8 cellular contexts compared by ENCODE assay signal in the genomic region with DNA sequence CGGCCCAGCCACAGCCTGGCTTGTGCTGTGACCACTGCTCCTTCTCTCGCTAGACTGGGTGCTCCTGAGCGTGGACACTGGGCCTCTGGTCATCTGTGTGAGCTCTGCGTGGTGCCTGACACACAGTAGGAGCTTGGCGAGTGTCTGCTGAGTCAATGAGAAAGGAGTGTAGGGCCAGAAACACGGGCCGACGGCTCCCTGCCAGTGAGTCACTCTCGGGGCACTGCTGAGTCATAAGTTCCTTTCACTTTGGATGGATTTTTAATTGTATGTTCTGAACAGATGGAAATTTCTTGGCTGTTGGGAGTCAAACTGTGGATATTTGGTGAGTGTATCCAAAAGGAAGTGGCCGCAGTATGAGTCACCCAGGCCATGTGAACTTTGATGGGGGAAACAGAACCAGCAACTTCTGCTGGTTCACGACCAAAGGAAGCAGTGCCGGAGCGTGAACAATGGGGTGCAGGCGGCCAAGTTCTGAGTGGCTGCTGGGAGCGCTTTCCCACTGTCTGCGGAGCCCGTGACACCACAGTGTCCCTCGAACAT. TPM values are rescaled to one million over a fixed set of nuclear protein-coding genes. Genes with fewer than 3 reads are reported as not detected.
DNase-seq lines count a peak whose midpoint lies in the region; ATAC-seq, FAIRE-seq and TF ChIP-seq lines count a peak whose summit lies in the region.

No MANE protein-coding gene starts in this region.

- no peaks in the 10 kb centered on the region for H3K9me3 ChIP-seq in HepG2 (ENCODE audit: low read length)

- WGBS in HepG2 (ENCODE audit: low lambda C conversion rate): 52% methylated on average over 15 of the region's 18 CpGs

- TF ChIP-seq CTCF in chondrocyte (IDR thresholded peaks at IDR 0.05): no peak
- no peak for TF ChIP-seq CTCF in HepG2 (CRISPR knock-in tag; IDR thresholded peaks at IDR 0.05)

- H3K36me3 ChIP-seq in HepG2 (replicated peaks in 1 of 2; ENCODE audit: control insufficient read depth in 1 of 2, insufficient read depth in 2 of 2, low read length in 2 of 2): no peaks in the 10 kb centered on the region

- no peak overlapping the region for H3K4me2 ChIP-seq in HepG2 (ENCODE audit: low read depth, low read length)

- H3K27me3 ChIP-seq in HepG2 (ENCODE audit: control insufficient read depth in 1 of 2, insufficient read depth in 2 of 2, low read length in 2 of 2): no peaks in the 10 kb centered on the region

- CTCF ChIA-PET in HepG2 (lab: Yijun Ruan, JAX; ENCODE audit: low intra/inter-chr PET ratio, low total read pairs): no interaction called here

- no peak overlapping the region for H2AFZ ChIP-seq in HepG2 (ENCODE audit: low read length)

- FAIRE-seq in HepG2 (lab: Jason Lieb, UNC): peak; percentile 46

- DNase-seq in GOT3 (lab: John Stamatoyannopoulos, UW) (peak; percentile 60), chondrocyte (ENCODE audit: low spot score) (peak; percentile 86), HepG2 (ENCODE audit: low spot score) (peak; percentile 82), mesenteric fat pad (ENCODE audit: low spot score) (no peak)
- DNase-seq in T-helper 2 cell treated with Interferon-gamma antibody and Interleukin-4, amounts not matched to agents 5 μg/mL and 100 μg/mL, for 36 hours (ENCODE audit: low spot score): peak; percentile 56
- DNase-seq in stimulated activated CD4-positive, alpha-beta T cell treated with anti-CD3 and anti-CD28 coated beads, Interleukin-4, amount 100 ng/mL, for 24 hours: peak; percentile 60

- no peak for TF ChIP-seq POLR2A in HepG2 (IDR thresholded peaks at IDR 0.05; ENCODE audit: insufficient read depth in 1 of 2, low read depth in 2 of 2, low read length in 2 of 2)

- in situ Hi-C loops in HepG2 (cut with HindIII; ENCODE audit: extremely low pct_ligation_motif_present, low pct_unique_long_range_greater_than_20kb): no loop called here

- no peaks in the 10 kb centered on the region for H3K9me3 Mint-ChIP-seq in T-helper 2 cell treated with Interferon-gamma antibody and Interleukin-4, amounts not matched to agents 5 μg/mL and 100 μg/mL, for 36 hours
- H3K9me3 Mint-ChIP-seq in chondrocyte (ENCODE audit: low read depth): no peaks in the 10 kb centered on the region

- POLR2A ChIA-PET in HepG2 (lab: Yijun Ruan, JAX): interaction anchor here (0.9 to 2.2 kb wide), 3 partner anchors 19 to 106 kb away, joined by 3 to 10 read pairs (median 9); no protein-coding TSS in a partner anchor

- BruUV-seq in HepG2 (replicated peaks; lab: Mats Ljungman, UMichigan): no TSS peak

- H3K27me3 Mint-ChIP-seq in T-helper 2 cell treated with Interferon-gamma antibody and Interleukin-4, amounts not matched to agents 5 μg/mL and 100 μg/mL, for 36 hours (ENCODE audit: low read depth): no peaks in the 10 kb centered on the region
- no peaks in the 10 kb centered on the region for H3K27me3 Mint-ChIP-seq in chondrocyte (ENCODE audit: low read depth)

- no peak overlapping the region for H3K4me3 ChIP-seq in HepG2 (replicated peaks in 1 of 3; ENCODE audit: insufficient read depth in 1 of 3, low read depth in 2 of 3, low read length in 3 of 3)

- ATAC-seq in HepG2 (no peak), HG02588 (IDR thresholded peaks at IDR 0.05; ENCODE audit: unreplicated experiment) (no peak), HG02678 (IDR thresholded peaks at IDR 0.05; ENCODE audit: unreplicated experiment) (no peak)

- H4K20me1 ChIP-seq in HepG2 (ENCODE audit: insufficient read depth, low read length): no peaks in the 10 kb centered on the region

- no peak for TF ChIP-seq RAD21 in HepG2 (CRISPR knock-in tag; IDR thresholded peaks at IDR 0.05)

- intact Hi-C loops in HepG2 (cut with micrococcal nuclease; ENCODE audit: unreplicated experiment): loop anchor here (1.0 to 2.0 kb wide), 2 partner anchors 34 to 43 kb away; no protein-coding TSS in a partner anchor

- peaks cover 84% of the 10 kb centered on the region for H3K4me1 ChIP-seq in HepG2 (ENCODE audit: insufficient read depth, low read length)

- H3K27ac ChIP-seq in HepG2 (ENCODE audit: extremely low read length, insufficient read depth, low read length): peak overlapping the region; percentile 59

- TF ChIP-seq EP300 in HepG2 (IDR thresholded peaks at IDR 0.05; ENCODE audit: low read depth in 2 of 2, low read length in 2 of 2): peak in 1 of 2 experiments; percentile 20; a peak in 1 of 4 replicates
- no peak for TF ChIP-seq EP300 in HepG2 (CRISPR knock-in tag; IDR thresholded peaks at IDR 0.05; ENCODE audit: borderline replicate concordance)

- H3K79me2 ChIP-seq in HepG2 (ENCODE audit: insufficient read depth, low read length): no peaks in the 10 kb centered on the region

- peak overlapping the region; percentile 39; the same call in 1 of the 2 replicates for H3K9ac ChIP-seq in HepG2 (ENCODE audit: insufficient read depth, low read depth, low read length)

- H3K27ac Mint-ChIP-seq in T-helper 2 cell treated with Interferon-gamma antibody and Interleukin-4, amounts not matched to agents 5 μg/mL and 100 μg/mL, for 36 hours: peak overlapping the region; percentile 36
- H3K27ac Mint-ChIP-seq in chondrocyte (ENCODE audit: unreplicated experiment): peak overlapping the region; percentile 97

- peaks cover 6% of the 10 kb centered on the region for H3K4me1 Mint-ChIP-seq in T-helper 2 cell treated with Interferon-gamma antibody and Interleukin-4, amounts not matched to agents 5 μg/mL and 100 μg/mL, for 36 hours (ENCODE audit: low read depth)
- peaks cover 73% of the 10 kb centered on the region for H3K4me1 Mint-ChIP-seq in chondrocyte (ENCODE audit: low read depth)

- no peaks in the 10 kb centered on the region for H3K36me3 Mint-ChIP-seq in T-helper 2 cell treated with Interferon-gamma antibody and Interleukin-4, amounts not matched to agents 5 μg/mL and 100 μg/mL, for 36 hours (ENCODE audit: low read depth)
- no peaks in the 10 kb centered on the region for H3K36me3 Mint-ChIP-seq in chondrocyte (ENCODE audit: low read depth)

- peak overlapping the region; percentile 4 for H3K4me3 Mint-ChIP-seq in T-helper 2 cell treated with Interferon-gamma antibody and Interleukin-4, amounts not matched to agents 5 μg/mL and 100 μg/mL, for 36 hours
- H3K4me3 Mint-ChIP-seq in chondrocyte (ENCODE audit: unreplicated experiment): peak overlapping the region; percentile 56

TF ChIP-seq in HepG2, 621 proteins besides CTCF, POLR2A, EP300 and RAD21 (continues in another document):
- no peak for TF ChIP-seq ZFP90 (CRISPR knock-in tag; IDR thresholded peaks at IDR 0.05; ENCODE audit: borderline replicate concordance)
- TF ChIP-seq, protein P1, sequence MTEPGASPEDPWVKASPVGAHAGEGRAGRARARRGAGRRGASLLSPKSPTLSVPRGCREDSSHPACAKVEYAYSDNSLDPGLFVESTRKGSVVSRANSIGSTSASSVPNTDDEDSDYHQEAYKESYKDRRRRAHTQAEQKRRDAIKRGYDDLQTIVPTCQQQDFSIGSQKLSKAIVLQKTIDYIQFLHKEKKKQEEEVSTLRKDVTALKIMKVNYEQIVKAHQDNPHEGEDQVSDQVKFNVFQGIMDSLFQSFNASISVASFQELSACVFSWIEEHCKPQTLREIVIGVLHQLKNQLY (CRISPR knock-in tag; IDR thresholded peaks at IDR 0.05): 0 out of 2 replicates have a peak, but pooled peaks have one; percentile 36
- no peak for TF ChIP-seq ZNF766 (CRISPR knock-in tag; IDR thresholded peaks at IDR 0.05; ENCODE audit: borderline replicate concordance)
- no peak for TF ChIP-seq PTBP1 (IDR thresholded peaks at IDR 0.05; ENCODE audit: low read depth, low read length, poor library complexity, severe bottlenecking)
- peak; percentile 83; the same call in 1 of the 2 replicates for TF ChIP-seq JUNB (CRISPR knock-in tag; IDR thresholded peaks at IDR 0.05; ENCODE audit: borderline replicate concordance)
- TF ChIP-seq, protein P2, sequence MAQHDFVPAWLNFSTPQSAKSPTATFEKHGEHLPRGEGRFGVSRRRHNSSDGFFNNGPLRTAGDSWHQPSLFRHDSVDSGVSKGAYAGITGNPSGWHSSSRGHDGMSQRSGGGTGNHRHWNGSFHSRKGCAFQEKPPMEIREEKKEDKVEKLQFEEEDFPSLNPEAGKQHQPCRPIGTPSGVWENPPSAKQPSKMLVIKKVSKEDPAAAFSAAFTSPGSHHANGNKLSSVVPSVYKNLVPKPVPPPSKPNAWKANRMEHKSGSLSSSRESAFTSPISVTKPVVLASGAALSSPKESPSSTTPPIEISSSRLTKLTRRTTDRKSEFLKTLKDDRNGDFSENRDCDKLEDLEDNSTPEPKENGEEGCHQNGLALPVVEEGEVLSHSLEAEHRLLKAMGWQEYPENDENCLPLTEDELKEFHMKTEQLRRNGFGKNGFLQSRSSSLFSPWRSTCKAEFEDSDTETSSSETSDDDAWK (CRISPR knock-in tag; IDR thresholded peaks at IDR 0.05): no peak
- no peak for TF ChIP-seq ARID2 (CRISPR knock-in tag; IDR thresholded peaks at IDR 0.05; ENCODE audit: borderline replicate concordance)
- no peak for TF ChIP-seq ZNF570 (CRISPR knock-in tag; IDR thresholded peaks at IDR 0.05; ENCODE audit: borderline replicate concordance)
- no peak for TF ChIP-seq SKI (IDR thresholded peaks at IDR 0.05; ENCODE audit: partially characterized antibody)
- no peak for TF ChIP-seq SNAI1 (CRISPR knock-in tag; IDR thresholded peaks at IDR 0.05; ENCODE audit: borderline replicate concordance)

RNA-seq across cellular contexts. Expression of a gene that starts 41.0 kb away (rescaled TPM):
- total RNA-seq in chondrocyte: 322 to 628 TPM (median 616 TPM) in 3 replicates
- total RNA-seq in HepG2 (2016; rRNA removed; fragmentation: Illumina TruSeq; extraction: Trizol): 21.2 and 102 TPM in 2 replicates
- 5.5 and 5.6 TPM in 2 replicates for total RNA-seq in HepG2 (2016; cell fraction: cytosol; rRNA removed; fragmentation: Illumina TruSeq; extraction: Trizol; ENCODE audit: low read depth)
- total RNA-seq in HepG2 (2016; cell fraction: insoluble cytoplasmic fraction; rRNA removed; fragmentation: Illumina TruSeq; extraction: Trizol): 18.4 and 106 TPM in 2 replicates
- 10.8 and 11.6 TPM in 2 replicates for total RNA-seq in HepG2 (2016; cell fraction: membrane; rRNA removed; fragmentation: Illumina TruSeq; extraction: Trizol)
- 122 and 150 TPM in 2 replicates for total RNA-seq in HepG2 (2016; cell fraction: nucleus; rRNA removed; fragmentation: Illumina TruSeq; extraction: Trizol)
- 79.0 and 128 TPM in 2 replicates for polyA plus RNA-seq in HepG2 (2011; rRNA removed)
- polyA plus RNA-seq in HepG2 (2011; cell fraction: cytosol; rRNA removed): 51.6 and 89.8 TPM in 2 replicates
- polyA plus RNA-seq in HepG2 (2011; cell fraction: nucleus; rRNA removed): 1,622 and 2,194 TPM in 2 replicates
- polyA plus RNA-seq in HepG2 (2012): 59.0 and 129 TPM in 2 replicates
- polyA plus RNA-seq in HepG2 (2016; cell fraction: cytosol; fragmentation: Illumina TruSeq; extraction: Trizol; ENCODE audit: low read depth): 4.3 and 4.4 TPM in 2 replicates
- polyA plus RNA-seq in HepG2 (2016; cell fraction: insoluble cytoplasmic fraction; fragmentation: Illumina TruSeq; extraction: Trizol; ENCODE audit: low read depth): 20.7 and 26.9 TPM in 2 replicates
- polyA plus RNA-seq in HepG2 (2016; cell fraction: membrane; fragmentation: Illumina TruSeq; extraction: Trizol; ENCODE audit: low read depth): 5.0 and 6.2 TPM in 2 replicates
- 308 and 331 TPM in 2 replicates for polyA plus RNA-seq in HepG2 (2016; cell fraction: nucleus; fragmentation: Illumina TruSeq; extraction: Trizol; ENCODE audit: insufficient read depth, low read depth)
- polyA minus RNA-seq in HepG2 (2011; rRNA and poly(A)+ RNA removed; ENCODE audit: low replicate concordance): 0.09 and 44.3 TPM in 2 replicates
- polyA minus RNA-seq in HepG2 (2011; cell fraction: cytosol; rRNA and poly(A)+ RNA removed): 36.9 and 37.7 TPM in 2 replicates
- polyA minus RNA-seq in HepG2 (2011; cell fraction: nucleus; rRNA and poly(A)+ RNA removed): 46.7 and 51.1 TPM in 2 replicates
- total RNA-seq in mesenteric fat pad: 79.8 TPM
